Comparison of ENCODE assay signal across 7 cellular contexts in the genomic region with DNA sequence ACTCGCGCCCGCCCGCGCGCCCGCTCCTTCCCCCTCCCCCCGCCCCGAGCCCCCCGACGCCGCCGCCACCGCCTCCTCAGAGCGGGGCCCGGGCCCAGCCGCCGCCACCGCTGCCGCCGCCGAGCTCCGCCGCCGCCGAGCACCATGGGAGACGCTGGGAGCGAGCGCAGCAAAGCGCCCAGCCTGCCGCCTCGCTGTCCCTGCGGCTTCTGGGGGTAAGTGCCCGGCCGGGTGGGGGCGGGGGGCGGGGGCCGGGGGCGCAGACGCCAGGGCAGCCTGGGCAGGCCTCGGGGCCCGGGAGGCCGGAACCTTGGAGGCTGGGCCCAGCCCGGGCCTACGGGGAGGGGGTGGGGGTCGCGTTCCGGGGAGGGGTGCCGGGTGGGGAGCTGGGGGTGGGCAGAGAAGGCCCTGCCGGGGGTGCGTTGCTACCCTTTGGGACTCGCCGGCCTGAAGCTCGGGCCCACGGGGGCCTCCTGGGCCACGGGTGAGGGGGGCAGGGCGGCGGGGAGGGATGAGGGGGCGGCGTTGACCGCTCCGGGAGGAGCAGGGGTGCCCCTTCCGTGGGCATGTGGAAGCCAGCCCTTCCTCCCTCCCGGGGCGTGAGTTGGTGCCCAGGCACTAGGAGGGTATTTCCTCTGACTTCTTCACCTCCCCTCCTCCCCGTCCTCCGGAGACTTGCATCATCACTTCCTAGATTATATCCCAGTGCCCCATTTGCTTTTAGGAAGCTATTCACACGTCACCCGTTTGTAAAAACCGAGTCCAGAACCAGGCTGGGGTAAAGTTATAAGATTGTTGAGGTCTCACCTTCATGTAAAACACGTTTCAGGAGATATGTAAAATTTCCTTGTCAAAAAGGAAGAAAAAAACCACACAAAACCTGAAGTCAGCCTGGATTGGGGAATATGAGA. TPM values are rescaled to one million over a fixed set of nuclear protein-coding genes. Genes with fewer than 3 reads are reported as not detected.
DNase-seq lines count a peak whose midpoint lies in the region; ATAC-seq, FAIRE-seq and TF ChIP-seq lines count a peak whose summit lies in the region.

No MANE protein-coding gene starts in this region.

- WGBS in HepG2 (ENCODE audit: low lambda C conversion rate) = 1% methylated on average over 36 of the region's 71 CpGs

- POLR2A ChIA-PET in activated CD4-positive, alpha-beta T cell treated with anti-CD3 and anti-CD28 coated beads, Interleukin-2, amount 10 ng/mL, durations not matched to agents 7 days and 5 days (lab: Charles Lee) = no interaction called here
- POLR2A ChIA-PET in HepG2 (lab: Yijun Ruan, JAX) = interaction anchor here (0.6 to 3.7 kb wide), 19 partner anchors 7 to 495 kb away, joined by 3 to 73 read pairs (median 8); no protein-coding TSS in a partner anchor

- H4K20me1 ChIP-seq in HepG2 (ENCODE audit: insufficient read depth, low read length) = peaks cover 41% of the 10 kb centered on the region

- FAIRE-seq in HepG2 (lab: Jason Lieb, UNC) = no peak

- H2AFZ ChIP-seq in HepG2 (ENCODE audit: low read length) = no peak overlapping the region

- H3K4me3 ChIP-seq in NB4 (ENCODE audit: low read depth, low read length) = peak overlapping the region; percentile 63
- peak overlapping the region; percentile 86 to 93 (median 90) for H3K4me3 ChIP-seq in HepG2 (replicated peaks in 1 of 3; ENCODE audit: insufficient read depth in 1 of 3, low read depth in 2 of 3, low read length in 3 of 3)

- H3K36me3 Mint-ChIP-seq in activated CD4-positive, alpha-beta T cell treated with anti-CD3 and anti-CD28 coated beads, Interleukin-2, amount 10 ng/mL, durations not matched to agents 7 days and 5 days (ENCODE audit: low read depth) = peaks cover 3% of the 10 kb centered on the region

- H3K9me3 ChIP-seq in HepG2 (ENCODE audit: low read length) = no peaks in the 10 kb centered on the region

- intact Hi-C loops in HepG2 (cut with micrococcal nuclease; ENCODE audit: unreplicated experiment) = loop anchor here (1.0 to 2.0 kb wide), 2 partner anchors 21 to 41 kb away; no protein-coding TSS in a partner anchor

- in situ Hi-C loops in HepG2 (cut with HindIII; ENCODE audit: extremely low pct_ligation_motif_present, low pct_unique_long_range_greater_than_20kb) = no loop called here

- no peak for TF ChIP-seq RAD21 in HepG2 (CRISPR knock-in tag; IDR thresholded peaks at IDR 0.05)

- no peaks in the 10 kb centered on the region; a peak in 1 of 5 replicates for H3K27me3 ChIP-seq in HepG2 (ENCODE audit: control insufficient read depth in 1 of 2, insufficient read depth in 2 of 2, low read length in 2 of 2)

- H3K4me1 Mint-ChIP-seq in activated CD4-positive, alpha-beta T cell treated with anti-CD3 and anti-CD28 coated beads, Interleukin-2, amount 10 ng/mL, durations not matched to agents 7 days and 5 days = peaks cover 44% of the 10 kb centered on the region

- BruUV-seq in HepG2 (replicated peaks; lab: Mats Ljungman, UMichigan) = TSS peak; percentile 58

- peaks cover 50% of the 10 kb centered on the region for H3K79me2 ChIP-seq in HepG2 (ENCODE audit: insufficient read depth, low read length)

- DNase-seq in NB4 (ENCODE audit: low read depth) (peak; percentile 83), dermis blood vessel endothelial cell (peak; percentile 82), HepG2 (ENCODE audit: low spot score) (peak; percentile 54)
- peak; percentile 35 for DNase-seq in activated CD4-positive, alpha-beta T cell treated with anti-CD3 and anti-CD28 coated beads, Interleukin-2, amount 10 ng/mL, durations not matched to agents 7 days and 5 days
- peak; percentile 60 for DNase-seq in stimulated activated CD4-positive, alpha-beta T cell treated with anti-CD3 and anti-CD28 coated beads, Interleukin-4, amount 100 ng/mL, for 24 hours

- peaks cover 74% of the 10 kb centered on the region for H3K4me1 ChIP-seq in HepG2 (ENCODE audit: insufficient read depth, low read length)

- TF ChIP-seq EP300 in HepG2 (IDR thresholded peaks at IDR 0.05; ENCODE audit: low read depth in 2 of 2, low read length in 2 of 2) = no peak
- TF ChIP-seq EP300 in HepG2 (CRISPR knock-in tag; IDR thresholded peaks at IDR 0.05; ENCODE audit: borderline replicate concordance) = no peak

- H3K27ac Mint-ChIP-seq in activated CD4-positive, alpha-beta T cell treated with anti-CD3 and anti-CD28 coated beads, Interleukin-2, amount 10 ng/mL, durations not matched to agents 7 days and 5 days = peak overlapping the region; percentile 99

- no peaks in the 10 kb centered on the region for H3K9me3 Mint-ChIP-seq in activated CD4-positive, alpha-beta T cell treated with anti-CD3 and anti-CD28 coated beads, Interleukin-2, amount 10 ng/mL, durations not matched to agents 7 days and 5 days

- peak overlapping the region; percentile 98 for H3K9ac ChIP-seq in HepG2 (ENCODE audit: insufficient read depth, low read depth, low read length)

- ATAC-seq in GM18511 (IDR thresholded peaks at IDR 0.05; ENCODE audit: unreplicated experiment) (peak; percentile 15), HepG2 (peak; percentile 1; the same call in 2 of the 3 replicates), GM18498 (IDR thresholded peaks at IDR 0.05; ENCODE audit: unreplicated experiment) (no peak)

- no peaks in the 10 kb centered on the region for H3K27me3 Mint-ChIP-seq in activated CD4-positive, alpha-beta T cell treated with anti-CD3 and anti-CD28 coated beads, Interleukin-2, amount 10 ng/mL, durations not matched to agents 7 days and 5 days

- peak overlapping the region; percentile 87 for H3K4me2 ChIP-seq in HepG2 (ENCODE audit: low read depth, low read length)

- no peak for TF ChIP-seq CTCF in NB4 (IDR thresholded peaks at IDR 0.05; ENCODE audit: low read depth, low read length)
- TF ChIP-seq CTCF in HepG2 (CRISPR knock-in tag; IDR thresholded peaks at IDR 0.05) = no peak

- CTCF ChIA-PET in activated CD4-positive, alpha-beta T cell treated with anti-CD3 and anti-CD28 coated beads, Interleukin-2, amount 10 ng/mL, durations not matched to agents 7 days and 5 days (lab: Charles Lee) = interaction anchor here (1.2 to 1.9 kb wide), 3 partner anchors 7 to 29 kb away, joined by 3 to 7 read pairs (median 4); no protein-coding TSS in a partner anchor
- CTCF ChIA-PET in HepG2 (lab: Yijun Ruan, JAX; ENCODE audit: low intra/inter-chr PET ratio, low total read pairs) = no interaction called here

- peak overlapping the region; percentile 98 for H3K27ac ChIP-seq in HepG2 (ENCODE audit: extremely low read length, insufficient read depth, low read length)

- H3K4me3 Mint-ChIP-seq in activated CD4-positive, alpha-beta T cell treated with anti-CD3 and anti-CD28 coated beads, Interleukin-2, amount 10 ng/mL, durations not matched to agents 7 days and 5 days = peak overlapping the region; percentile 99

- no peaks in the 10 kb centered on the region for H3K36me3 ChIP-seq in HepG2 (replicated peaks in 1 of 2; ENCODE audit: control insufficient read depth in 1 of 2, insufficient read depth in 2 of 2, low read length in 2 of 2)

- TF ChIP-seq POLR2A in NB4 (IDR thresholded peaks at IDR 0.05; ENCODE audit: extremely low read depth, insufficient read length) = no peak
- peak in 1 of 2 experiments; percentile 47; a peak in 1 of 4 replicates for TF ChIP-seq POLR2A in HepG2 (IDR thresholded peaks at IDR 0.05; ENCODE audit: insufficient read depth in 1 of 2, low read depth in 2 of 2, low read length in 2 of 2)

TF ChIP-seq in HepG2, 621 proteins besides CTCF, POLR2A, EP300 and RAD21 (continues in another document):
- TF ChIP-seq GATAD2A (CRISPR knock-in tag; IDR thresholded peaks at IDR 0.05) (peak; percentile 40; the same call in 1 of the 2 replicates), ZNF746 (CRISPR knock-in tag; IDR thresholded peaks at IDR 0.05) (no peak), ZNF225 (CRISPR knock-in tag; IDR thresholded peaks at IDR 0.05) (peak; percentile 21; the same call in 1 of the 2 replicates), RARA (CRISPR knock-in tag; IDR thresholded peaks at IDR 0.05) (peak; percentile 31; the same call in 1 of the 2 replicates)

RNA-seq across cellular contexts. Expression of a gene that starts 0.5 kb away (rescaled TPM):
- total RNA-seq in activated CD4-positive, alpha-beta T cell treated with anti-CD3 and anti-CD28 coated beads, Interleukin-2, amount 10 ng/mL, durations not matched to agents 7 days and 5 days = 10 to 100 TPM; 27.4 to 34.7 TPM
- total RNA-seq in dermis blood vessel endothelial cell (16.7 and 28.2 TPM in 2 replicates), HepG2 (2016; rRNA removed; fragmentation: Illumina TruSeq; extraction: Trizol) (16.4 and 18.9 TPM in 2 replicates)
- total RNA-seq in HepG2 (2016; cell fraction: cytosol; rRNA removed; fragmentation: Illumina TruSeq; extraction: Trizol; ENCODE audit: low read depth) = 5.8 and 9.0 TPM in 2 replicates
- total RNA-seq in HepG2 (2016; cell fraction: insoluble cytoplasmic fraction; rRNA removed; fragmentation: Illumina TruSeq; extraction: Trizol) = 14.6 and 17.0 TPM in 2 replicates
- total RNA-seq in HepG2 (2016; cell fraction: membrane; rRNA removed; fragmentation: Illumina TruSeq; extraction: Trizol) = 18.4 and 18.8 TPM in 2 replicates
- 15.4 and 17.1 TPM in 2 replicates for total RNA-seq in HepG2 (2016; cell fraction: nucleus; rRNA removed; fragmentation: Illumina TruSeq; extraction: Trizol)
- 17.1 and 18.6 TPM in 2 replicates for polyA plus RNA-seq in HepG2 (2011; rRNA removed)
- 16.2 and 21.9 TPM in 2 replicates for polyA plus RNA-seq in HepG2 (2011; cell fraction: cytosol; rRNA removed)
- 10.7 and 11.5 TPM in 2 replicates for polyA plus RNA-seq in HepG2 (2011; cell fraction: nucleus; rRNA removed)
- polyA plus RNA-seq in HepG2 (2012) = 101 and 105 TPM in 2 replicates
- polyA plus RNA-seq in HepG2 (2016; cell fraction: cytosol; fragmentation: Illumina TruSeq; extraction: Trizol; ENCODE audit: low read depth) = 25.4 and 26.8 TPM in 2 replicates
- polyA plus RNA-seq in HepG2 (2016; cell fraction: insoluble cytoplasmic fraction; fragmentation: Illumina TruSeq; extraction: Trizol; ENCODE audit: low read depth) = 56.7 and 68.8 TPM in 2 replicates
- polyA plus RNA-seq in HepG2 (2016; cell fraction: membrane; fragmentation: Illumina TruSeq; extraction: Trizol; ENCODE audit: low read depth) = 36.3 and 43.5 TPM in 2 replicates
- polyA plus RNA-seq in HepG2 (2016; cell fraction: nucleus; fragmentation: Illumina TruSeq; extraction: Trizol; ENCODE audit: insufficient read depth, low read depth) = 49.1 and 59.9 TPM in 2 replicates
- polyA minus RNA-seq in HepG2 (2011; rRNA and poly(A)+ RNA removed; ENCODE audit: low replicate concordance) = 8.2 and 21.8 TPM in 2 replicates
- 18.6 and 29.8 TPM in 2 replicates for polyA minus RNA-seq in HepG2 (2011; cell fraction: cytosol; rRNA and poly(A)+ RNA removed)
- 20.0 and 35.3 TPM in 2 replicates for polyA minus RNA-seq in HepG2 (2011; cell fraction: nucleus; rRNA and poly(A)+ RNA removed)
